In genomic region chr1:201880928-201881571, GRCh38 we compare ENCODE assay signal across 1 cellular context.
TF ChIP-seq lines count a peak whose summit lies in the region.

No MANE protein-coding gene starts in this region.

TF ChIP-seq in K562, 482 proteins besides CTCF, POLR2A, EP300 and RAD21:
- no peak for TF ChIP-seq STAT5A (IDR thresholded peaks at IDR 0.05; ENCODE audit: borderline replicate concordance, low read length)
- TF ChIP-seq SPI1 (IDR thresholded peaks at IDR 0.05; ENCODE audit: borderline replicate concordance, low read depth, low read length), result peak; percentile 79; the same call in 1 of the 2 replicates
- TF ChIP-seq POLR2H (tag; IDR thresholded peaks at IDR 0.05; ENCODE audit: low read depth), result peak; percentile 54; the same call in 1 of the 2 replicates
- peak; percentile 34; the same call in 1 of the 2 replicates for TF ChIP-seq HMBOX1 (IDR thresholded peaks at IDR 0.05)
